8 cellular contexts compared by ENCODE assay signal in the genomic region with DNA sequence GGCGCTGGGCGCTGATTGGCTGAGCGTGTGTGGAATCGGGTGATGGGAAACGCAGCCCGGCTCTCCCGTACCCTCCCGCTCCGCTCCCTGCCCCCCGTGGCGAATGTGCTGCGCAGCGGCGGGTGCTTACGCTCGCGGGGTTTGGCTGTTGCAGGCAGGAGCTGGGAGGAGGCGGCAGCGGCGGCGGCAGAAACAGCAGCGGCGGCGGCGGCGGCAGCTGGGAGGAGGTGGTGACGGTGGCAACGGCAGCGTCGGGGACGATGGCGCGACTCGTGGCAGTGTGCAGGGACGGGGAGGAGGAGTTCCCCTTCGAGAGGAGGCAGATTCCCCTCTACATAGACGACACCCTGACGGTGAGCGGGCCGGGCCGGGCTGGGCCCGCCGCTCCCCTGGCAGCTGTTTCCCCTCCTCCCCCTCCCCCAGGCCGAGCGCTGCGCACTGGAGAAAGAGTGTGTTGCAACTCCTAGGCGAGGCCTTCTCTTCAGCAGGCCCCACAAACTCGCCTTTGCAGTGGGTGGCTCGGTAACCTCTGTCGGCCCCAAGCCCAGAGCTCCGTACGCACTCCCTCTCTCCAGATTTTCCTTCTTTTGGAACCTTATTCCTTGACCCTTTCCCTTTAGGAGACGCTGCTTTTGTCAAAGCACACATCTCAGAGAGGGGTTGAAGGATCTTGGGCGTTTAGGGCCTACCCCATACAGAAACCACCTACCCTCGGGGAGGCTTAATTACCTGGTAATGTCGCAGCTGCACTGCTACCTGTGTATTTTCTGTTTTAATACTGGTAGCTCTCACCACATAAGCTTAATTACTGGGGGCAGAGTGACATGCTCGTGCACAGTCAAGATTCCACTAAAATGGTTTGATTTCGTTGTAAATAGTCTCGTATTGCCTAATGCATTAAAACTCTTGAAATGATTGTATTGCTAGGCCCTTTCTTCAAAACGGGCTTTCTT. TPM values are rescaled to one million over a fixed set of nuclear protein-coding genes. Genes with fewer than 3 reads are reported as not detected.
DNase-seq lines count a peak whose midpoint lies in the region; ATAC-seq and TF ChIP-seq lines count a peak whose summit lies in the region.

No MANE protein-coding gene starts in this region.

- 0 to 1% (median 0%) methylated on average over 39 to 60 of the region's 60 CpGs for WGBS in adipose tissue, 3 donors
- WGBS in heart left ventricle, 4 donors: 1% methylated on average over 34 to 60 of the region's 60 CpGs

- H3F3A ChIP-seq in SU-DHL-6 (ENCODE audit: insufficient read depth): peaks cover 57% of the 10 kb centered on the region

- intact Hi-C loops in heart left ventricle (cut with DNase I) (loop anchor here in 7 of 10 donors (1.0 to 5.0 kb wide), 3 partner anchors 10 to 47 kb away; partner anchors contain the start of gene DHRS11 (in 5 of the 7)), posterior cingulate gyrus (cut with DNase I) (loop anchor here (5.0 kb wide), 2 partner anchors 42 to 57 kb away; partner anchors contain the start of gene MRM1)

- peaks cover 20% of the 10 kb centered on the region for H3K4me1 Mint-ChIP-seq in type B pancreatic cell (ENCODE audit: unreplicated experiment)

- H3K79me2 ChIP-seq in SU-DHL-6 (ENCODE audit: insufficient read depth, low read length): peaks cover 69% of the 10 kb centered on the region

- H3K27ac ChIP-seq in SU-DHL-6 (ENCODE audit: low read depth, low read length) (peak overlapping the region; percentile 85), adipose tissue (ENCODE audit: low read depth, low read length) (peak overlapping the region; percentile 15), heart left ventricle (peak overlapping the region; percentile 93 to 100 (median 99))

- no peaks in the 10 kb centered on the region for H3K27me3 Mint-ChIP-seq in type B pancreatic cell

- no peaks in the 10 kb centered on the region for H3K9me2 ChIP-seq in SU-DHL-6 (replicated peaks; ENCODE audit: insufficient read depth, low read length)

- H2AFZ ChIP-seq in SU-DHL-6 (ENCODE audit: low read depth, low read length, severe bottlenecking): no peak overlapping the region

- H3K27me3 ChIP-seq in SU-DHL-6 (ENCODE audit: low read length) (no peaks in the 10 kb centered on the region), heart left ventricle (no peaks in the 10 kb centered on the region)

- H3K4me1 ChIP-seq in heart left ventricle: peaks cover 12 to 58% (median 43%) of the 10 kb centered on the region in 12 donors

- TF ChIP-seq CTCF in GM12873 (IDR thresholded peaks at IDR 0.05; ENCODE audit: insufficient read depth, low read depth, low read length, missing control alignments): peak; percentile 18
- no peak for TF ChIP-seq CTCF in SU-DHL-6 (IDR thresholded peaks at IDR 0.05; ENCODE audit: insufficient read depth, low read length, poor library complexity, severe bottlenecking)
- no peak for TF ChIP-seq CTCF in heart left ventricle (IDR thresholded peaks at IDR 0.05)
- TF ChIP-seq CTCF in type B pancreatic cell (conservative IDR thresholded peaks at IDR 0.05): peak; percentile 23

- peak overlapping the region; percentile 94 for H3K27ac Mint-ChIP-seq in type B pancreatic cell

- H3K9ac ChIP-seq in SU-DHL-6 (ENCODE audit: low read length): peak overlapping the region; percentile 99

- ATAC-seq in HG02759 (IDR thresholded peaks at IDR 0.05; ENCODE audit: unreplicated experiment) (peak; percentile 68), heart left ventricle (peak; percentile 90 to 95 (median 93))

- peak overlapping the region; percentile 94 for H3K4me3 Mint-ChIP-seq in type B pancreatic cell

- peak; percentile 95 to 98 (median 97) for DNase-seq in NCI-H1417 (lab: John Stamatoyannopoulos, UW)
- peak; percentile 96 to 97 (median 97) for DNase-seq in heart left ventricle
- DNase-seq in posterior cingulate gyrus: peak in 9 of 10 donors; percentile 95 to 100 (median 96)
- peak; percentile 99 for DNase-seq in type B pancreatic cell (ENCODE audit: extremely low spot score, unreplicated experiment)

- peak in 1 of 2 donors; percentile 48 for TF ChIP-seq POLR2A in heart left ventricle (IDR thresholded peaks at IDR 0.05)

- no peaks in the 10 kb centered on the region for H3K9me3 Mint-ChIP-seq in type B pancreatic cell

- H3K9me3 ChIP-seq in SU-DHL-6 (ENCODE audit: insufficient read depth, low read length): no peaks in the 10 kb centered on the region
- H3K9me3 ChIP-seq in heart left ventricle: no peaks in the 10 kb centered on the region

- H3K4me3 ChIP-seq in SU-DHL-6 (ENCODE audit: insufficient read depth, low read length, poor library complexity, severe bottlenecking): peak overlapping the region; percentile 60
- H3K4me3 ChIP-seq in heart left ventricle: peak overlapping the region; percentile 63 to 99 (median 84)

- H3K4me2 ChIP-seq in SU-DHL-6 (ENCODE audit: low read depth, low read length, poor library complexity, severe bottlenecking): peak overlapping the region; percentile 94

- H3K36me3 ChIP-seq in SU-DHL-6 (ENCODE audit: low read length) (peaks cover 14% of the 10 kb centered on the region; the same call in 1 of the 2 replicates), heart left ventricle (peaks cover 0 to 30% (median 9%) of the 10 kb centered on the region in 9 donors)

- H4K20me1 ChIP-seq in SU-DHL-6 (ENCODE audit: low read depth, low read length): peaks cover 12% of the 10 kb centered on the region; the same call in 1 of the 2 replicates

- peaks cover 7% of the 10 kb centered on the region for H3K36me3 Mint-ChIP-seq in type B pancreatic cell

RNA-seq across cellular contexts. Expression of gene GGNBP2, which starts 1.0 kb away (rescaled TPM):
- polyA plus RNA-seq in adipose tissue: 10 to 100 TPM; 34.8 to 57.7 (median 41.9) TPM
- total RNA-seq in heart left ventricle: 10 to 100 TPM; 27.4 to 62.9 (median 40.8) TPM
- 10 to 100 TPM; 32.0 to 34.3 TPM for polyA plus RNA-seq in heart left ventricle
- total RNA-seq in type B pancreatic cell (ENCODE audit: low replicate concordance): 63.7 and 72.0 TPM in 2 replicates

RNA-seq across cellular contexts. Expression of gene PIGW, which starts 11.0 kb away (rescaled TPM):
- 1 to 10 TPM; 2.5 to 7.6 (median 3.7) TPM for polyA plus RNA-seq in adipose tissue
- 1 to 10 TPM; 2.1 to 7.9 (median 5.7) TPM for total RNA-seq in heart left ventricle
- 1 to 10 TPM; 2.7 to 8.9 TPM for polyA plus RNA-seq in heart left ventricle
- 11.1 and 13.5 TPM in 2 replicates for total RNA-seq in type B pancreatic cell (ENCODE audit: low replicate concordance)

RNA-seq across cellular contexts. Expression of gene MYO19, which starts 11.1 kb away (rescaled TPM):
- polyA plus RNA-seq in adipose tissue: 10 to 100 TPM; 16.5 to 18.6 (median 18.5) TPM
- 10 to 100 TPM in 6 of 9 donors, 1 to 10 TPM in 3; 5.8 to 32.7 (median 11.6) TPM for total RNA-seq in heart left ventricle
- 10 to 100 TPM; 14.0 to 21.1 TPM for polyA plus RNA-seq in heart left ventricle
- total RNA-seq in type B pancreatic cell (ENCODE audit: low replicate concordance): 71.3 and 94.7 TPM in 2 replicates

RNA-seq across cellular contexts. Expression of gene DHRS11, which starts 45.9 kb away (rescaled TPM):
- 10 to 100 TPM; 11.1 to 22.8 (median 11.8) TPM for polyA plus RNA-seq in adipose tissue
- 10 to 100 TPM; 11.0 to 22.2 (median 13.5) TPM for total RNA-seq in heart left ventricle
- 10 to 100 TPM; 12.4 to 15.8 TPM for polyA plus RNA-seq in heart left ventricle
- 30.0 and 60.0 TPM in 2 replicates for total RNA-seq in type B pancreatic cell (ENCODE audit: low replicate concordance)

RNA-seq across cellular contexts. Expression of gene MRM1, which starts 55.6 kb away (rescaled TPM):
- 1 to 10 TPM; 3.3 to 6.0 (median 5.4) TPM for polyA plus RNA-seq in adipose tissue
- total RNA-seq in heart left ventricle: 10 to 100 TPM in 1 of 9 donors, 1 to 10 TPM in 8; 4.0 to 12.4 (median 7.2) TPM
- 10 to 100 TPM in 1 of 2 donors, 1 to 10 TPM in 1; 7.7 to 12.6 TPM for polyA plus RNA-seq in heart left ventricle
- 9.7 and 11.8 TPM in 2 replicates for total RNA-seq in type B pancreatic cell (ENCODE audit: low replicate concordance)

Comparison
In these comparisons a context has a peak if more than half of its experiments do, and no peak if none do; other contexts are left out.
1. Peak in every context shown above with its lines: DNase-seq, ATAC-seq, H3K4me3 ChIP-seq and H3K27ac ChIP-seq.
2. CTCF ChIP-seq: peak in GM12873 (single experiment) and type B pancreatic cell (single experiment); none in SU-DHL-6 (single experiment) and heart left ventricle (0 of 12).
3. H3K27ac ChIP-seq: peak in every context shown above with its lines; median percentile 99 in heart left ventricle; 85 in SU-DHL-6; 15 in adipose tissue.